In genomic region chr12:12736759-12737676, GRCh38 we compare ENCODE assay signal across 8 cellular contexts. TPM values are rescaled to one million over a fixed set of nuclear protein-coding genes. Genes with fewer than 3 reads are reported as not detected.
DNase-seq lines count a peak whose midpoint lies in the region; ATAC-seq, FAIRE-seq and TF ChIP-seq lines count a peak whose summit lies in the region.

No MANE protein-coding gene starts in this region.

- H2AFZ ChIP-seq in H9 (ENCODE audit: low read length) (no peak overlapping the region), endothelial cell of umbilical vein (ENCODE audit: low read depth, low read length) (peak overlapping the region; percentile 79)

- H3K9me3 ChIP-seq in H9 (ENCODE audit: control insufficient read depth, low read depth, low read length) (no peaks in the 10 kb centered on the region), MG63 (no peaks in the 10 kb centered on the region), endothelial cell of umbilical vein (replicated peaks; ENCODE audit: control insufficient read depth, insufficient read depth, low read length) (no peaks in the 10 kb centered on the region)

- H3K27ac Mint-ChIP-seq in H9 (peak overlapping the region; percentile 38 to 88 (median 65); a peak in 2 of 7 replicates), naive B cell (peak overlapping the region in 5 of 6 donors; percentile 62 to 92 (median 87))

- no peak overlapping the region for H3K9ac ChIP-seq in H9 (ENCODE audit: extremely low read depth, insufficient read length, low read length)
- H3K9ac ChIP-seq in endothelial cell of umbilical vein (replicated peaks; ENCODE audit: extremely low read depth, insufficient read depth, low read length): peak overlapping the region; percentile 13

- H2BK12ac ChIP-seq in H9 (ENCODE audit: insufficient read length, low read depth, low read length): no peak overlapping the region

- TF ChIP-seq CTCF in H9 (conservative IDR thresholded peaks at IDR 0.05) (peak; percentile 73), endothelial cell of umbilical vein (IDR thresholded peaks at IDR 0.05; ENCODE audit: extremely low read depth in 1 of 2, insufficient read depth in 1 of 2, low read depth in 1 of 2, low read length in 2 of 2) (peak; percentile 44 to 49)

- no peak overlapping the region for H4K8ac ChIP-seq in H9 (replicated peaks; ENCODE audit: insufficient read length, low read depth, low read length)

- H3K56ac ChIP-seq in H9 (ENCODE audit: insufficient read length, low read depth, low read length): no peak overlapping the region

- H3T11ph ChIP-seq in H9 (ENCODE audit: low read length): no peak overlapping the region

- H3K14ac ChIP-seq in H9 (ENCODE audit: insufficient read depth, low read length): no peak overlapping the region

- H3K18ac ChIP-seq in H9 (ENCODE audit: insufficient read length, low read depth, low read length): no peak overlapping the region

- no peak overlapping the region for H2BK15ac ChIP-seq in H9 (ENCODE audit: low read depth, low read length)

- H3K23me2 ChIP-seq in H9 (ENCODE audit: insufficient read length, low read depth, low read length, poor library complexity, severe bottlenecking): no peaks in the 10 kb centered on the region

- no peaks in the 10 kb centered on the region for H3K79me2 ChIP-seq in H9 (ENCODE audit: insufficient read depth, low read length)
- peaks cover 5% of the 10 kb centered on the region for H3K79me2 ChIP-seq in endothelial cell of umbilical vein (ENCODE audit: control insufficient read depth, insufficient read depth, low read length)

- H3K4me1 ChIP-seq in H9 (ENCODE audit: insufficient read depth, low read length) (no peaks in the 10 kb centered on the region), endothelial cell of umbilical vein (ENCODE audit: control insufficient read depth, extremely low read depth, insufficient read depth, low read length) (peaks cover 13% of the 10 kb centered on the region)

- CTCF ChIA-PET in endothelial cell of umbilical vein (lab: Charles Lee): interaction anchor here (0.5 to 4.5 kb wide), 58 partner anchors 10 to 1191 kb away, joined by 3 to 159 read pairs (median 5); partner anchors contain the start of genes APOLD1, CREBL2, DUSP16 and GPRC5A

- no peak for TF ChIP-seq POLR2A in endothelial cell of umbilical vein (IDR thresholded peaks at IDR 0.05; ENCODE audit: low read depth, low read length)

- POLR2A ChIA-PET in endothelial cell of umbilical vein (lab: Charles Lee): interaction anchor here (0.7 to 1.6 kb wide), 3 partner anchors 11 to 78 kb away, joined by 3 to 5 read pairs (median 4); partner anchors contain the start of gene APOLD1

- H3K27me3 ChIP-seq in H9 (ENCODE audit: insufficient read depth, low read length) (no peaks in the 10 kb centered on the region), MG63 (no peaks in the 10 kb centered on the region), endothelial cell of umbilical vein (ENCODE audit: control insufficient read depth in 2 of 2, insufficient read depth in 2 of 2, low read length in 2 of 2) (no peaks in the 10 kb centered on the region)

- no peak overlapping the region for H2BK20ac ChIP-seq in H9 (ENCODE audit: low read depth, low read length, poor library complexity, severe bottlenecking)

- peak; percentile 72 for FAIRE-seq in endothelial cell of umbilical vein (lab: Jason Lieb, UNC)

- H2BK120ac ChIP-seq in H9 (ENCODE audit: low read depth, low read length, poor library complexity, severe bottlenecking): no peak overlapping the region

- H2AK5ac ChIP-seq in H9 (ENCODE audit: insufficient read length, low read length): no peak overlapping the region

- H3K9me1 ChIP-seq in endothelial cell of umbilical vein (replicated peaks; ENCODE audit: control insufficient read depth, extremely low read depth, insufficient read depth, low read length): no peaks in the 10 kb centered on the region

- H3K4ac ChIP-seq in H9 (ENCODE audit: low read depth, low read length): no peak overlapping the region

- H3K4me1 Mint-ChIP-seq in H9 (peaks cover 21 to 22% of the 10 kb centered on the region in 2 experiments), naive B cell (peaks cover 10 to 23% (median 22%) of the 10 kb centered on the region in 3 donors)

- H3K23ac ChIP-seq in H9 (ENCODE audit: insufficient read length, low read depth, low read length): no peak overlapping the region

- H4K91ac ChIP-seq in H9 (ENCODE audit: insufficient read length, low read depth, low read length): no peak overlapping the region

- H3K4me3 Mint-ChIP-seq in H9 (no peak overlapping the region), naive B cell (peak overlapping the region in 7 of 8 donors; percentile 41 to 76 (median 56))

- H3K79me1 ChIP-seq in H9 (ENCODE audit: insufficient read depth, low read depth, low read length, poor library complexity, severe bottlenecking): no peaks in the 10 kb centered on the region

- intact Hi-C loops in endothelial cell of umbilical vein (cut with micrococcal nuclease): loop anchor here (1.0 kb wide), 3 partner anchors 20 to 361 kb away; partner anchors contain the start of gene CDKN1B

- H3K36me3 ChIP-seq in MG63 (peaks cover 36% of the 10 kb centered on the region), endothelial cell of umbilical vein (ENCODE audit: control insufficient read depth in 2 of 2, extremely low read depth in 1 of 2, insufficient read depth in 2 of 2, low read length in 2 of 2) (no peaks in the 10 kb centered on the region)

- no TSS peak for BruUV-seq in endothelial cell of umbilical vein (replicated peaks; lab: Mats Ljungman, UMichigan)

- ATAC-seq in naive B cell (ENCODE audit: low read depth in 2 of 2): peak; percentile 87

- dilution Hi-C loops in endothelial cell of umbilical vein (cut with MboI; ENCODE audit: extremely low pct_ligation_motif_present, low sequenced_read_pairs): no loop called here

- H3K27ac ChIP-seq in H9 (ENCODE audit: insufficient read length, low read depth, low read length) (no peak overlapping the region), endothelial cell of umbilical vein (ENCODE audit: insufficient read depth, low read depth, low read length) (peak overlapping the region; percentile 39)

- no peak overlapping the region for H2BK5ac ChIP-seq in H9 (ENCODE audit: insufficient read length, low read length)

- H4K20me1 ChIP-seq in H9 (ENCODE audit: control insufficient read depth, insufficient read depth, insufficient read length): no peaks in the 10 kb centered on the region
- H4K20me1 ChIP-seq in endothelial cell of umbilical vein (replicated peaks; ENCODE audit: control insufficient read depth, extremely low read depth, insufficient read depth, low read length): no peaks in the 10 kb centered on the region

- H3K4me2 ChIP-seq in H9 (ENCODE audit: insufficient read depth, insufficient read length, low read length) (no peak overlapping the region), endothelial cell of umbilical vein (ENCODE audit: insufficient read depth, low read length) (peak overlapping the region; percentile 17)

- H3K9me3 Mint-ChIP-seq in H9: no peaks in the 10 kb centered on the region
- no peaks in the 10 kb centered on the region for H3K9me3 Mint-ChIP-seq in naive B cell

- WGBS in H9 (ENCODE audit: extremely low coverage, insufficient read length, low lambda C conversion rate): no CpG with 5 or more reads among the region's 9 CpGs

- H3K36me3 Mint-ChIP-seq in H9 (ENCODE audit: insufficient read depth in 1 of 3, low read depth in 3 of 3) (no peaks in the 10 kb centered on the region), naive B cell (no peaks in the 10 kb centered on the region)

- DNase-seq in NCI-H82 (lab: John Stamatoyannopoulos, UW): peak; percentile 62
- DNase-seq in NCI-H82 treated with DMSO at 0.1 percent for 48 hours (lab: John Stamatoyannopoulos, UW; ENCODE audit: unreplicated experiment): no peak
- DNase-seq in H9: no peak
- peak; percentile 83 for DNase-seq in MG63
- peak; percentile 42 for DNase-seq in activated CD4-positive, alpha-beta T cell treated with anti-CD3 and anti-CD28 coated beads for 48 hours
- DNase-seq in endothelial cell of umbilical vein (ENCODE audit: low read depth, low spot score): peak; percentile 67
- peak; percentile 48 for DNase-seq in naive B cell
- DNase-seq in 8988T: no peak

- H4K5ac ChIP-seq in H9 (ENCODE audit: insufficient read length, low read depth, low read length): no peak overlapping the region

- H3K27me3 Mint-ChIP-seq in H9 (ENCODE audit: low read depth) (no peaks in the 10 kb centered on the region; the same call in 1 of the 2 replicates), naive B cell (no peaks in the 10 kb centered on the region)

- peak overlapping the region; percentile 9 for H3K4me3 ChIP-seq in MG63
- no peak overlapping the region for H3K4me3 ChIP-seq in endothelial cell of umbilical vein (replicated peaks in 1 of 3; ENCODE audit: insufficient read depth in 1 of 3, low read depth in 1 of 3, low read length in 3 of 3)

RNA-seq across cellular contexts. Expression of gene CDKN1B, which starts 19.9 kb away (rescaled TPM):
- total RNA-seq in H9 (2021): 27.7 and 28.3 TPM in 2 replicates
- 35.1 and 57.9 TPM in 2 replicates for total RNA-seq in MG63 (2014; rRNA removed; shearing (Covaris generic); ENCODE audit: low replicate concordance)
- total RNA-seq in endothelial cell of umbilical vein: 32.0 and 40.8 TPM in 2 replicates
- 10.4 and 12.7 TPM in 2 replicates for polyA plus RNA-seq in endothelial cell of umbilical vein
- 10.3 and 13.1 TPM in 2 replicates for polyA plus RNA-seq in endothelial cell of umbilical vein (2011; cell fraction: cytosol; rRNA removed)
- polyA plus RNA-seq in endothelial cell of umbilical vein (2011; cell fraction: nucleus; rRNA removed): 16.6 and 24.8 TPM in 2 replicates
- 13.5 and 14.5 TPM in 2 replicates for polyA plus RNA-seq in endothelial cell of umbilical vein (2012)
- polyA minus RNA-seq in endothelial cell of umbilical vein: 11.5 and 16.7 TPM in 2 replicates
- polyA minus RNA-seq in endothelial cell of umbilical vein (2011; cell fraction: cytosol; rRNA and poly(A)+ RNA removed): 26.1 TPM
- polyA minus RNA-seq in endothelial cell of umbilical vein (2011; cell fraction: nucleus; rRNA and poly(A)+ RNA removed): 29.4 and 36.6 TPM in 2 replicates
- polyA plus RNA-seq in naive B cell (ENCODE audit: low read depth in 6 of 6): 10 to 100 TPM in 4 of 6 donors, 1 to 10 TPM in 2; 4.7 to 26.8 (median 14.5) TPM

RNA-seq across cellular contexts. Expression of gene GPR19, which starts 41.0 kb away (rescaled TPM):
- total RNA-seq in H9 (2021) (20.4 and 23.4 TPM in 2 replicates), endothelial cell of umbilical vein (0.37 and 0.40 TPM in 2 replicates)
- 0.59 TPM in 1 of 2 replicates, not detected in the other for total RNA-seq in MG63 (2014; rRNA removed; shearing (Covaris generic); ENCODE audit: low replicate concordance)
- polyA plus RNA-seq in endothelial cell of umbilical vein (0.35 and 0.70 TPM in 2 replicates), naive B cell (ENCODE audit: low read depth in 6 of 6) (under 1 TPM in 3 of 6 donors, not detected in 3; 0.16 to 0.52 (median 0.30) TPM)
- polyA plus RNA-seq in endothelial cell of umbilical vein (2011; cell fraction: cytosol; rRNA removed): 0.30 and 0.61 TPM in 2 replicates
- 1.3 and 1.7 TPM in 2 replicates for polyA plus RNA-seq in endothelial cell of umbilical vein (2011; cell fraction: nucleus; rRNA removed)
- 0.37 and 0.40 TPM in 2 replicates for polyA plus RNA-seq in endothelial cell of umbilical vein (2012)
- 0.93 and 3.3 TPM in 2 replicates for polyA minus RNA-seq in endothelial cell of umbilical vein
- polyA minus RNA-seq in endothelial cell of umbilical vein (2011; cell fraction: cytosol; rRNA and poly(A)+ RNA removed): not detected
- polyA minus RNA-seq in endothelial cell of umbilical vein (2011; cell fraction: nucleus; rRNA and poly(A)+ RNA removed): 0.58 TPM in 1 of 2 replicates, not detected in the other

RNA-seq across cellular contexts. Expression of gene APOLD1, which starts 48.4 kb away (rescaled TPM):
- total RNA-seq in H9 (2021) (0.48 and 0.70 TPM in 2 replicates), endothelial cell of umbilical vein (5.3 and 6.0 TPM in 2 replicates)
- 21.4 and 27.1 TPM in 2 replicates for total RNA-seq in MG63 (2014; rRNA removed; shearing (Covaris generic); ENCODE audit: low replicate concordance)
- polyA plus RNA-seq in endothelial cell of umbilical vein (3.3 and 3.7 TPM in 2 replicates), naive B cell (ENCODE audit: low read depth in 6 of 6) (1 to 10 TPM in 3 of 6 donors, under 1 TPM in 2, not detected in 1; 0.51 to 2.0 (median 1.1) TPM)
- polyA plus RNA-seq in endothelial cell of umbilical vein (2011; cell fraction: cytosol; rRNA removed): 3.6 and 4.2 TPM in 2 replicates
- 8.6 and 9.6 TPM in 2 replicates for polyA plus RNA-seq in endothelial cell of umbilical vein (2011; cell fraction: nucleus; rRNA removed)
- 4.7 and 6.3 TPM in 2 replicates for polyA plus RNA-seq in endothelial cell of umbilical vein (2012)
- polyA minus RNA-seq in endothelial cell of umbilical vein: 5.0 and 5.7 TPM in 2 replicates
- 0.72 TPM for polyA minus RNA-seq in endothelial cell of umbilical vein (2011; cell fraction: cytosol; rRNA and poly(A)+ RNA removed)
- 14.3 and 15.0 TPM in 2 replicates for polyA minus RNA-seq in endothelial cell of umbilical vein (2011; cell fraction: nucleus; rRNA and poly(A)+ RNA removed)

Comparison
In these comparisons a context has a peak if more than half of its experiments do, and no peak if none do; other contexts are left out.
1. DNase-seq: peak in NCI-H82 (single experiment), MG63 (single experiment), activated CD4-positive, alpha-beta T cell treated with anti-CD3 and anti-CD28 coated beads for 48 hours (single experiment), endothelial cell of umbilical vein (single experiment) and naive B cell (single experiment); none in NCI-H82 treated with DMSO at 0.1 percent for 48 hours (single experiment), H9 (single experiment) and 8988T (single experiment).
2. H3K4me3 Mint-ChIP-seq: peak in naive B cell (7 of 8); none in H9 (0 of 2).
3. RNA of gene GPR19, which starts 41.0 kb away (total RNA-seq): 20.4 to 23.4 TPM in H9; 0.59 TPM in MG63 and 0.37 to 0.40 TPM in endothelial cell of umbilical vein; every median in the first group is over 10 times any median in the second.